In genomic region chr19:4513248-4513647, GRCh38 we compare ENCODE assay signal across 34 cellular contexts. TPM values are rescaled to one million over a fixed set of nuclear protein-coding genes. Genes with fewer than 3 reads are reported as not detected.
"Had no signal": no experiment of that assay in that cellular context is flagged by ENCODE, and none has a peak within 500 bp of the region (broad histone marks: within the 10 kb centered on the region; RNA-seq: fewer than 3 reads in every experiment).

No MANE protein-coding gene starts in this region.

- ATAC-seq: activated CD4-positive, CD25-positive, alpha-beta regulatory T cell treated with anti-CD3 and anti-CD28 coated beads, Interleukin-2, amount 50 U/mL, for 24 hours; activated CD8-positive, alpha-beta memory T cell treated with anti-CD3 and anti-CD28 coated beads, Interleukin-2, amount 10 ng/mL, durations not matched to agents 7 days and 5 days; activated CD8-positive, alpha-beta T cell treated with anti-CD3 and anti-CD28 coated beads, Interleukin-2, amount 10 ng/mL, durations not matched to agents 7 days and 5 days; activated T-cell treated with anti-CD3 and anti-CD28 coated beads, Interleukin-2, amount 50 U/mL, for 72 hours; body of pancreas; T-helper 17 cell had no signal

- H3K36me3 ChIP-seq: adrenal gland, cardiac muscle cell, colonic mucosa, esophagus squamous epithelium had no signal

- FAIRE-seq: endometrium, endothelial cell of umbilical vein had no signal

- H3K4me3 ChIP-seq: adrenal gland, body of pancreas, cardiac muscle cell, colonic mucosa, esophagus squamous epithelium had no signal

- H3K27ac ChIP-seq: adrenal gland, body of pancreas, cardiac muscle cell, colonic mucosa, epithelial cell of prostate, esophagus squamous epithelium, WERI-Rb-1 had no signal

- H3K9me3 ChIP-seq: adrenal gland, body of pancreas, colonic mucosa, esophagus squamous epithelium had no signal

- DNase-seq: activated B cell treated with CpG ODN at 0.5 μM for 24 hours; activated CD4-positive, alpha-beta memory T cell treated with anti-CD3 and anti-CD28 coated beads for 36 hours; activated CD4-positive, alpha-beta T cell treated with anti-CD3 and anti-CD28 coated beads for 48 hours; activated CD8-positive, alpha-beta memory T cell treated with anti-CD3 and anti-CD28 coated beads, Interleukin-2, amount 10 ng/mL, durations not matched to agents 7 days and 5 days; activated CD8-positive, alpha-beta memory T cell treated with anti-CD3 and anti-CD28 coated beads, Interleukin-2, amount 50 U/mL, for 48 hours; activated CD8-positive, alpha-beta T cell treated with anti-CD3 and anti-CD28 coated beads, Interleukin-2, amount 10 ng/mL, durations not matched to agents 7 days and 5 days; activated gamma-delta T cell; activated naive CD4-positive, alpha-beta T cell; activated naive CD4-positive, alpha-beta T cell treated with anti-CD3 and anti-CD28 coated beads, Interleukin-2, amount 50 U/mL, for 16 hours; activated T-cell treated with anti-CD3 and anti-CD28 coated beads for 4 hours; activated T-cell treated with anti-CD3 and anti-CD28 coated beads, Interleukin-2, amount 50 U/mL, for 24 hours; activated T-cell treated with anti-CD3 and anti-CD28 coated beads, Interleukin-2, amount 50 U/mL, for 72 hours; adrenal gland; amygdala; aorta; body of pancreas; central memory CD4-positive, alpha-beta T cell; cerebellar nuclear complex; colonic mucosa; effector CD8-positive, alpha-beta T cell; esophagus squamous epithelium; foreskin melanocyte; T-helper 1 cell; T-helper 17 cell; T1000; WERI-Rb-1 had no signal

- H3K4me1 ChIP-seq: adrenal gland, colonic mucosa had no signal

- H3K27me3 ChIP-seq: adrenal gland, body of pancreas, cardiac muscle cell, colonic mucosa had no signal

RNA-seq across cellular contexts. Expression of gene PLIN4, which starts 5.0 kb away (rescaled TPM):
- total RNA-seq: activated B cell treated with CpG ODN at 0.5 μM for 24 hours; activated CD8-positive, alpha-beta memory T cell treated with anti-CD3 and anti-CD28 coated beads for 36 hours; activated CD8-positive, alpha-beta memory T cell treated with anti-CD3 and anti-CD28 coated beads, Interleukin-2, amount 10 ng/mL, durations not matched to agents 7 days and 5 days; activated CD8-positive, alpha-beta T cell treated with anti-CD3 and anti-CD28 coated beads, Interleukin-2, amount 10 ng/mL, durations not matched to agents 7 days and 5 days; endothelial cell of umbilical vein; T-helper 17 cell had no signal

RNA-seq across cellular contexts. Expression of gene PLIN5, which starts 21.8 kb away (rescaled TPM):
- total RNA-seq: activated CD8-positive, alpha-beta memory T cell treated with anti-CD3 and anti-CD28 coated beads for 36 hours; activated CD8-positive, alpha-beta memory T cell treated with anti-CD3 and anti-CD28 coated beads, Interleukin-2, amount 10 ng/mL, durations not matched to agents 7 days and 5 days; activated CD8-positive, alpha-beta T cell treated with anti-CD3 and anti-CD28 coated beads, Interleukin-2, amount 10 ng/mL, durations not matched to agents 7 days and 5 days; fibroblast of lung; fibroblast of villous mesenchyme; T-helper 17 cell had no signal
- polyA plus RNA-seq: fibroblast of lung had no signal

RNA-seq across cellular contexts. Expression of gene LRG1, which starts 26.6 kb away (rescaled TPM):
- total RNA-seq: activated CD8-positive, alpha-beta T cell treated with anti-CD3 and anti-CD28 coated beads, Interleukin-2, amount 10 ng/mL, durations not matched to agents 7 days and 5 days; fibroblast of lung; fibroblast of villous mesenchyme had no signal

RNA-seq across cellular contexts. Expression of gene SEMA6B, which starts 46.2 kb away (rescaled TPM):
- total RNA-seq: activated CD8-positive, alpha-beta memory T cell treated with anti-CD3 and anti-CD28 coated beads for 36 hours; activated CD8-positive, alpha-beta memory T cell treated with anti-CD3 and anti-CD28 coated beads, Interleukin-2, amount 10 ng/mL, durations not matched to agents 7 days and 5 days; activated CD8-positive, alpha-beta T cell treated with anti-CD3 and anti-CD28 coated beads, Interleukin-2, amount 10 ng/mL, durations not matched to agents 7 days and 5 days had no signal
